In genomic region chr4:183256756-183257385, GRCh38 we compare ENCODE assay signal across 9 cellular contexts.
DNase-seq lines count a peak whose midpoint lies in the region; ATAC-seq, FAIRE-seq and TF ChIP-seq lines count a peak whose summit lies in the region.
"Had no signal": no experiment of that assay in that cellular context is flagged by ENCODE, and none has a peak within 500 bp of the region (broad histone marks: within the 10 kb centered on the region; RNA-seq: fewer than 3 reads in every experiment).

No MANE protein-coding gene starts in this region.

- H3K4me1 Mint-ChIP-seq in HFFc6 (ENCODE audit: low read depth) = peaks cover 49% of the 10 kb centered on the region

- intact Hi-C loops in pancreas (cut with DNase I) = loop anchor here in 2 of 3 donors (5.0 to 10.0 kb wide), 3 partner anchors 180 to 312 kb away; no protein-coding TSS in a partner anchor

- peak overlapping the region; percentile 70 for H3K27ac Mint-ChIP-seq in HFFc6
- H3K27ac Mint-ChIP-seq: dendritic cell treated with granulocyte-macrophage colony-stimulating factor and Interleukin-4, amounts not matched to agents 40 ng/mL and 50 ng/mL, for 4 days had no signal

- peak; percentile 44 for DNase-seq in NCI-H748 (lab: John Stamatoyannopoulos, UW; ENCODE audit: unreplicated experiment)
- no peak for DNase-seq in NCI-H748 treated with DMSO at 0.1 percent for 48 hours (lab: John Stamatoyannopoulos, UW)
- peak; percentile 30 for DNase-seq in HFFc6
- DNase-seq in NCI-H345 (lab: John Stamatoyannopoulos, UW) = peak; percentile 20
- DNase-seq in activated T-cell treated with anti-CD3 and anti-CD28 coated beads for 1 hour (ENCODE audit: low read depth) = peak; percentile 22
- peak; percentile 66 for DNase-seq in fibroblast of pulmonary artery (ENCODE audit: low read depth)
- peak in 4 of 6 donors; percentile 25 to 72 (median 48) for DNase-seq in pancreas

- no peaks in the 10 kb centered on the region for H3K27me3 ChIP-seq in pancreas

- no peaks in the 10 kb centered on the region for H3K9me3 ChIP-seq in pancreas

- H3K4me1 ChIP-seq in pancreas = peaks cover 0 to 8% (median 0%) of the 10 kb centered on the region in 3 donors

- H3K27ac ChIP-seq in pancreas = no peak overlapping the region

- H3K4me3 ChIP-seq in fibroblast of pulmonary artery (replicated peaks; ENCODE audit: low read depth, low read length) = no peak overlapping the region
- no peak overlapping the region for H3K4me3 ChIP-seq in pancreas

- peak overlapping the region; percentile 4; the same call in 1 of the 2 replicates for H3K4me3 Mint-ChIP-seq in HFFc6
- H3K4me3 Mint-ChIP-seq: dendritic cell treated with granulocyte-macrophage colony-stimulating factor and Interleukin-4, amounts not matched to agents 40 ng/mL and 50 ng/mL, for 4 days had no signal

- WGBS in pancreas, 2 donors = 42% methylated on average over 9 of the region's 9 CpGs

- ATAC-seq in pancreas = peak in 3 of 4 donors; percentile 73 to 80 (median 75)
- no peak for ATAC-seq in GM18498 (IDR thresholded peaks at IDR 0.05; ENCODE audit: unreplicated experiment)

- no peak for FAIRE-seq in pancreas (lab: Jason Lieb, UNC)

- peaks cover 0 to 22% (median 4%) of the 10 kb centered on the region in 3 donors for H3K36me3 ChIP-seq in pancreas

- TF ChIP-seq CTCF in HFFc6 (IDR thresholded peaks at IDR 0.05) (peak; percentile 94), fibroblast of pulmonary artery (IDR thresholded peaks at IDR 0.05; ENCODE audit: low read length, missing control alignments) (peak; percentile 88), pancreas (IDR thresholded peaks at IDR 0.05) (peak; percentile 40 to 83 (median 64))

- H3K9me3 Mint-ChIP-seq in HFFc6 = no peaks in the 10 kb centered on the region
- H3K9me3 Mint-ChIP-seq: dendritic cell treated with granulocyte-macrophage colony-stimulating factor and Interleukin-4, amounts not matched to agents 40 ng/mL and 50 ng/mL, for 4 days had no signal

- H3K36me3 Mint-ChIP-seq in HFFc6 (ENCODE audit: low read depth) = peaks cover 27% of the 10 kb centered on the region

- H3K27me3 Mint-ChIP-seq in HFFc6 (ENCODE audit: insufficient read depth) = peaks cover 8% of the 10 kb centered on the region
- H3K27me3 Mint-ChIP-seq: dendritic cell treated with granulocyte-macrophage colony-stimulating factor and Interleukin-4, amounts not matched to agents 40 ng/mL and 50 ng/mL, for 4 days had no signal
